In genomic region chr3:30655187-30655812, GRCh38 we compare ENCODE assay signal across 8 cellular contexts. TPM values are rescaled to one million over a fixed set of nuclear protein-coding genes. Genes with fewer than 3 reads are reported as not detected.
A peak's percentile ranks its signal among the peaks of the same experiment; 100 is the strongest.
DNase-seq lines count a peak whose midpoint lies in the region; ATAC-seq lines count a peak whose summit lies in the region.

No MANE protein-coding gene starts in this region.

- no peaks in the 10 kb centered on the region for H3K9me2 ChIP-seq in Karpas-422 (replicated peaks; ENCODE audit: insufficient read depth, low read length)

- H3K4me2 ChIP-seq in Karpas-422 (ENCODE audit: low read depth, low read length, poor library complexity, severe bottlenecking), result no peak overlapping the region

- no peaks in the 10 kb centered on the region for H3K9me3 ChIP-seq in Karpas-422 (ENCODE audit: low read length)

- ATAC-seq in GM18907 (IDR thresholded peaks at IDR 0.05; ENCODE audit: unreplicated experiment), result peak; percentile 29
- peak; percentile 37 for ATAC-seq in HG03520 (IDR thresholded peaks at IDR 0.05; ENCODE audit: unreplicated experiment)

- H2AFZ ChIP-seq in Karpas-422 (ENCODE audit: low read length), result no peak overlapping the region

- H3K4me3 ChIP-seq in Karpas-422 (ENCODE audit: low read length), result no peak overlapping the region

- H3K36me3 Mint-ChIP-seq in activated naive CD4-positive, alpha-beta T cell treated with anti-CD3 and anti-CD28 coated beads, Interleukin-2, amount 10 ng/mL, durations not matched to agents 7 days and 5 days, result peaks cover 90% of the 10 kb centered on the region

- peak; percentile 58 for DNase-seq in activated naive CD4-positive, alpha-beta T cell treated with anti-CD3 and anti-CD28 coated beads, Interleukin-2, amount 10 ng/mL, durations not matched to agents 7 days and 5 days
- peak; percentile 77 to 79 for DNase-seq in lung microvascular endothelial cell (ENCODE audit: low read depth in 2 of 2)
- no peak for DNase-seq in NCI-H1048 (lab: John Stamatoyannopoulos, UW)
- DNase-seq in EL, result no peak
- no peak for DNase-seq in Karpas-422
- no peak for DNase-seq in GM19238 (ENCODE audit: insufficient read length, low spot score)

- H3K4me3 Mint-ChIP-seq in activated naive CD4-positive, alpha-beta T cell treated with anti-CD3 and anti-CD28 coated beads, Interleukin-2, amount 10 ng/mL, durations not matched to agents 7 days and 5 days, result peak overlapping the region; percentile 63

- no peak overlapping the region for H3K27ac ChIP-seq in Karpas-422 (ENCODE audit: low read length)

- H4K20me1 ChIP-seq in Karpas-422 (ENCODE audit: insufficient read depth, low read depth, low read length), result no peaks in the 10 kb centered on the region

- H3K27me3 Mint-ChIP-seq in activated naive CD4-positive, alpha-beta T cell treated with anti-CD3 and anti-CD28 coated beads, Interleukin-2, amount 10 ng/mL, durations not matched to agents 7 days and 5 days, result no peaks in the 10 kb centered on the region

- peaks cover 97% of the 10 kb centered on the region for H3K4me1 Mint-ChIP-seq in activated naive CD4-positive, alpha-beta T cell treated with anti-CD3 and anti-CD28 coated beads, Interleukin-2, amount 10 ng/mL, durations not matched to agents 7 days and 5 days

- no peaks in the 10 kb centered on the region for H3K79me2 ChIP-seq in Karpas-422 (ENCODE audit: low read length)

- H3K36me3 ChIP-seq in Karpas-422 (ENCODE audit: insufficient read depth, low read length), result no peaks in the 10 kb centered on the region

- H3K9me3 Mint-ChIP-seq in activated naive CD4-positive, alpha-beta T cell treated with anti-CD3 and anti-CD28 coated beads, Interleukin-2, amount 10 ng/mL, durations not matched to agents 7 days and 5 days, result no peaks in the 10 kb centered on the region

- CTCF ChIA-PET in activated naive CD4-positive, alpha-beta T cell treated with anti-CD3 and anti-CD28 coated beads, Interleukin-2, amount 10 ng/mL, durations not matched to agents 7 days and 5 days (lab: Charles Lee), result interaction anchor here (0.7 to 1.6 kb wide), 7 partner anchors 12 to 613 kb away, joined by 3 to 5 read pairs (median 3); no protein-coding TSS in a partner anchor

- no peak overlapping the region for H3K9ac ChIP-seq in Karpas-422 (ENCODE audit: low read length)

- peak overlapping the region; percentile 98 for H3K27ac Mint-ChIP-seq in activated naive CD4-positive, alpha-beta T cell treated with anti-CD3 and anti-CD28 coated beads, Interleukin-2, amount 10 ng/mL, durations not matched to agents 7 days and 5 days

- no peaks in the 10 kb centered on the region for H3K4me1 ChIP-seq in Karpas-422 (ENCODE audit: low read length)

- no peaks in the 10 kb centered on the region for H3K27me3 ChIP-seq in Karpas-422 (ENCODE audit: low read length)

RNA-seq across cellular contexts. Expression of gene TGFBR2, which starts 48.9 kb away (rescaled TPM):
- total RNA-seq in lung microvascular endothelial cell, result 291 and 425 TPM in 2 replicates
- not detected in 2 replicates for total RNA-seq in Karpas-422 (2014; rRNA removed; shearing (Covaris generic); ENCODE audit: low replicate concordance)

Comparison
In these comparisons a context has a peak if more than half of its experiments do, and no peak if none do; other contexts are left out.
1. DNase-seq: peak in activated naive CD4-positive, alpha-beta T cell treated with anti-CD3 and anti-CD28 coated beads, Interleukin-2, amount 10 ng/mL, durations not matched to agents 7 days and 5 days (single experiment) and lung microvascular endothelial cell (2 of 2); none in NCI-H1048 (single experiment), EL (single experiment), Karpas-422 (single experiment) and GM19238 (single experiment).
2. RNA of gene TGFBR2, which starts 48.9 kb away (total RNA-seq): 291 to 425 TPM in lung microvascular endothelial cell; not detected in Karpas-422; every median in the first group is over 100 times any median in the second.